9 cellular contexts compared by ENCODE assay signal in genomic region chr4:59825104-59825503, GRCh38.
"Had no signal": no experiment of that assay in that cellular context is flagged by ENCODE, and none has a peak within 500 bp of the region (broad histone marks: within the 10 kb centered on the region; RNA-seq: fewer than 3 reads in every experiment).

No MANE protein-coding gene starts in this region.

- H3K4me3 Mint-ChIP-seq: GM23338, H9 had no signal

- H3K27ac Mint-ChIP-seq: GM23338, H9 had no signal

- H3K4me3 ChIP-seq: GM23338, K562 had no signal

- H2AFZ ChIP-seq: GM23338 had no signal

- H3K4me2 ChIP-seq: GM23338 had no signal

- ATAC-seq: GM23338, K562 had no signal

- H3K9me3 Mint-ChIP-seq: GM23338, H9 had no signal

- DNase-seq: H9, HCEC 1CT, IMR-90, KG1 had no signal

- FAIRE-seq: H1, H54, HTR-8/SVneo, K562 had no signal

- H3K4me1 Mint-ChIP-seq: GM23338, H9 had no signal
